9 cellular contexts compared by ENCODE assay signal in genomic region chr10:33116293-33116697, GRCh38.
DNase-seq lines count a peak whose midpoint lies in the region; ATAC-seq and TF ChIP-seq lines count a peak whose summit lies in the region.
"Had no signal": no experiment of that assay in that cellular context is flagged by ENCODE, and none has a peak within 500 bp of the region (broad histone marks: within the 10 kb centered on the region; RNA-seq: fewer than 3 reads in every experiment).

No MANE protein-coding gene starts in this region.

- no peaks in the 10 kb centered on the region for H3K36me3 Mint-ChIP-seq in CD4-positive, CD25-positive, alpha-beta regulatory T cell
- no peaks in the 10 kb centered on the region for H3K36me3 Mint-ChIP-seq in T-cell

- no peaks in the 10 kb centered on the region for H3K27me3 Mint-ChIP-seq in CD4-positive, CD25-positive, alpha-beta regulatory T cell
- H3K27me3 Mint-ChIP-seq in T-cell: no peaks in the 10 kb centered on the region

- H3K4me1 Mint-ChIP-seq in CD4-positive, CD25-positive, alpha-beta regulatory T cell: peaks cover 42 to 98% (median 83%) of the 10 kb centered on the region in 4 donors
- peaks cover 57 to 96% (median 89%) of the 10 kb centered on the region in 3 donors for H3K4me1 Mint-ChIP-seq in T-cell

- POLR2A ChIA-PET in T-cell (lab: Charles Lee): interaction anchor here in 1 of 2 donors (1.3 to 2.7 kb wide), 2 partner anchors 23 to 38 kb away, joined by 3 to 11 read pairs; no protein-coding TSS in a partner anchor

- no peak for ATAC-seq in CD4-positive, CD25-positive, alpha-beta regulatory T cell (ENCODE audit: low read depth in 2 of 2)
- peak in 3 of 4 experiments; percentile 22 to 39 (median 28) for ATAC-seq in T-cell (replicated peaks in 1 of 4)
- no peak for ATAC-seq in foreskin keratinocyte
- ATAC-seq in GM21786 (IDR thresholded peaks at IDR 0.05; ENCODE audit: unreplicated experiment): no peak
- no peak for ATAC-seq in GM19328 (IDR thresholded peaks at IDR 0.05; ENCODE audit: unreplicated experiment)

- peak overlapping the region; percentile 95 to 96 (median 96) for H3K27ac Mint-ChIP-seq in CD4-positive, CD25-positive, alpha-beta regulatory T cell
- peak overlapping the region; percentile 93 to 100 for H3K27ac Mint-ChIP-seq in T-cell

- H3K36me3 ChIP-seq in CD4-positive, CD25-positive, alpha-beta regulatory T cell (ENCODE audit: control insufficient read depth, insufficient read depth, low read length): no peaks in the 10 kb centered on the region
- no peaks in the 10 kb centered on the region for H3K36me3 ChIP-seq in H7 (replicated peaks; ENCODE audit: control insufficient read depth, insufficient read depth, low read length)

- peak overlapping the region; percentile 76 to 95 (median 82) for H3K4me3 Mint-ChIP-seq in CD4-positive, CD25-positive, alpha-beta regulatory T cell
- H3K4me3 Mint-ChIP-seq in T-cell: peak overlapping the region; percentile 45 to 76 (median 64)

- peaks cover 99% of the 10 kb centered on the region for H3K4me1 ChIP-seq in CD4-positive, CD25-positive, alpha-beta regulatory T cell (ENCODE audit: control insufficient read depth, insufficient read depth, low read length, poor library complexity, severe bottlenecking)
- peaks cover 28% of the 10 kb centered on the region for H3K4me1 ChIP-seq in foreskin keratinocyte

- CTCF ChIA-PET in T-cell (lab: Charles Lee): interaction anchor here (0.6 to 2.6 kb wide), 13 partner anchors 10 to 120 kb away, joined by 3 to 9 read pairs (median 4); no protein-coding TSS in a partner anchor

- H3K4me3 ChIP-seq in CD4-positive, CD25-positive, alpha-beta regulatory T cell (ENCODE audit: low read depth, low read length): peak overlapping the region; percentile 80
- no peak overlapping the region for H3K4me3 ChIP-seq in H7 (ENCODE audit: insufficient read depth, low read depth, low read length)
- H3K4me3 ChIP-seq: SK-N-MC had no signal

- peak in 2 of 3 donors; percentile 38 to 66 for DNase-seq in CD4-positive, CD25-positive, alpha-beta regulatory T cell
- DNase-seq in H7 (peak; percentile 61), T-cell (peak in 3 of 34 experiments; percentile 29 to 32 (median 30)), foreskin keratinocyte (no peak), putamen (ENCODE audit: low spot score) (peak; percentile 14), NCI-H187 treated with DMSO at 0.1 percent for 48 hours (lab: John Stamatoyannopoulos, UW) (no peak)

- TF ChIP-seq CTCF in foreskin keratinocyte (conservative IDR thresholded peaks at IDR 0.05): peak; percentile 61

- peaks cover 0 to 2% (median 0%) of the 10 kb centered on the region in 7 donors for H3K9me3 Mint-ChIP-seq in CD4-positive, CD25-positive, alpha-beta regulatory T cell
- no peaks in the 10 kb centered on the region for H3K9me3 Mint-ChIP-seq in T-cell

- H3K27ac ChIP-seq in CD4-positive, CD25-positive, alpha-beta regulatory T cell (ENCODE audit: insufficient read depth, low read length, poor library complexity, severe bottlenecking): peak overlapping the region; percentile 90
- no peak overlapping the region for H3K27ac ChIP-seq in foreskin keratinocyte
- H3K27ac ChIP-seq: SK-N-MC had no signal

- H3K9me3 ChIP-seq in CD4-positive, CD25-positive, alpha-beta regulatory T cell (ENCODE audit: control insufficient read depth in 2 of 2, low read length in 2 of 2): no peaks in the 10 kb centered on the region

- H3K27me3 ChIP-seq in CD4-positive, CD25-positive, alpha-beta regulatory T cell (ENCODE audit: control insufficient read depth, insufficient read depth, low read length): no peaks in the 10 kb centered on the region
- H3K27me3 ChIP-seq in H7 (ENCODE audit: control insufficient read depth, insufficient read depth, low read length) (no peaks in the 10 kb centered on the region), foreskin keratinocyte (no peaks in the 10 kb centered on the region)

Comparison
In these comparisons a context has a peak if more than half of its experiments do, and no peak if none do; other contexts are left out.
1. ATAC-seq: peak in T-cell (3 of 4); none in CD4-positive, CD25-positive, alpha-beta regulatory T cell (0 of 2), foreskin keratinocyte (single experiment), GM21786 (single experiment) and GM19328 (single experiment).
2. DNase-seq: peak in CD4-positive, CD25-positive, alpha-beta regulatory T cell (2 of 3), H7 (single experiment) and putamen (single experiment); none in foreskin keratinocyte (0 of 2) and NCI-H187 treated with DMSO at 0.1 percent for 48 hours (single experiment).